2 cellular contexts compared by ENCODE assay signal in the genomic region with DNA sequence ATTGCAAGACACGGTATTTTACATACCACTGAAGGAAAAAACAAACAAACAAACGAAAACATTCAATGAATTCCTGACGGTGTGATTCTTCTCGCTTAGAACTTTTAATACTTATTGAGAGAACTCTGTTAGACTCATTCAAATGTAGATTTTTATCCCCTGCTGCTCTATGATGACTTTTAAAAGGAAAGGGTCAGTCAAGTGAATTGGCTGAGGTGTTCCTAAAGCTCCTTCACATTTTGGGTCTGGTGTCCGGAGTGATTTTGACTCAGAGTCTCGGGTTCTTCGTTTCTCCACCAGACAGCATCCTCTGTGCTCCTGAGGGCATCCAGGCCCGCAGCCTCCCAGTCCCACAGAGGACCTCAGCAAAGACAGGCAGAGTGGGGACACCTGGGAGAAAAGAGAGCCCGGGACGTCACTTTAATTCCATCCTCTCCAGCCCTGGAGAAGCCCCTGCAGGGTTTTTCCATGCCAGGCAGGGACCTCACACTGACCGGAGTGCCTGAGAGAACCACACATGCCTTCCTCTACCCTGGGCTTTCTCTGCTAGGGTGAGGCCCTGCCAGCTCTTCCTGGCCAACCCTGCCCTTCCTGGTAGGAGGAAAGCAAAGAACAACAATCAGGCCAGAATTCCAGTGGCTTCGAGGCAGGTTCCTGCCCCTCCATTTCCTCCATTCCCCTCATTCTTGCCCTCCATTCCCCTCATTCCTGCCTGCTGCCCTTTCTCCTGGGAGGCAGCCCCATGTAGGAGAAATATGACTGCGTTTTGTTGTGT.
TF ChIP-seq lines count a peak whose summit lies in the region.

No MANE protein-coding gene starts in this region.

TF ChIP-seq in SK-N-SH treated with all-trans-retinoic acid at 6 μM for 48 hours, 23 proteins besides CTCF, POLR2A, EP300 and RAD21 (continued from another document):
- no peak for TF ChIP-seq ZFP3 (CRISPR knock-in tag; IDR thresholded peaks at IDR 0.05)
- TF ChIP-seq ZNF565 (CRISPR knock-in tag; conservative IDR thresholded peaks at IDR 0.05; ENCODE audit: low read depth), result no peak
- TF ChIP-seq ESRRG (CRISPR knock-in tag; IDR thresholded peaks at IDR 0.05), result no peak
- no peak for TF ChIP-seq ISL1 (CRISPR knock-in tag; IDR thresholded peaks at IDR 0.05)
- no peak for TF ChIP-seq TCF4 (CRISPR knock-in tag; IDR thresholded peaks at IDR 0.05; ENCODE audit: borderline replicate concordance)
- no peak for TF ChIP-seq TSHZ2 (CRISPR knock-in tag; IDR thresholded peaks at IDR 0.05)
- TF ChIP-seq TOX (CRISPR knock-in tag; IDR thresholded peaks at IDR 0.05; ENCODE audit: borderline replicate concordance), result no peak
- no peak for TF ChIP-seq SNAI2 (CRISPR knock-in tag; IDR thresholded peaks at IDR 0.05)
- TF ChIP-seq ARNTL (CRISPR knock-in tag; IDR thresholded peaks at IDR 0.05; ENCODE audit: borderline replicate concordance, low read depth), result no peak

TF ChIP-seq in H1, 55 proteins besides CTCF, POLR2A, EP300 and RAD21 (continued from another document):
- peak; percentile 64 for TF ChIP-seq CHD7 (IDR thresholded peaks at IDR 0.05; ENCODE audit: insufficient replicate concordance, low read length)
- TF ChIP-seq SIN3A (conservative IDR thresholded peaks at IDR 0.05 in 1 of 2, IDR thresholded peaks at IDR 0.05 in 1 of 2; ENCODE audit: low read depth in 1 of 2, low read length in 2 of 2), result no peak
- no peak for TF ChIP-seq SRF (IDR thresholded peaks at IDR 0.05; ENCODE audit: low read depth, low read length)
- TF ChIP-seq PHF8 (conservative IDR thresholded peaks at IDR 0.05; ENCODE audit: low read depth, low read length), result no peak
- TF ChIP-seq HDAC6 (IDR thresholded peaks at IDR 0.05; ENCODE audit: low read depth, low read length), result no peak
- TF ChIP-seq BCL11A (IDR thresholded peaks at IDR 0.05; ENCODE audit: low read depth in 2 of 2, low read length in 2 of 2), result no peak
